Comparison of ENCODE assay signal across 10 cellular contexts in genomic region chr6:34527751-34528670, GRCh38. TPM values are rescaled to one million over a fixed set of nuclear protein-coding genes. Genes with fewer than 3 reads are reported as not detected.
DNase-seq lines count a peak whose midpoint lies in the region; ATAC-seq and TF ChIP-seq lines count a peak whose summit lies in the region.
"Had no signal": no experiment of that assay in that cellular context is flagged by ENCODE, and none has a peak within 500 bp of the region (broad histone marks: within the 10 kb centered on the region; RNA-seq: fewer than 3 reads in every experiment).

No MANE protein-coding gene starts in this region.

- in situ Hi-C loops in mammary epithelial cell (cut with MboI; ENCODE audit: low sequenced_read_pairs in 2 of 2): loop anchor here in 1 of 2 donors (5.0 kb wide), 1 partner anchor 79 kb away; no protein-coding TSS in a partner anchor

- no peak for ATAC-seq in HG02610 (IDR thresholded peaks at IDR 0.05; ENCODE audit: unreplicated experiment)

- DNase-seq in mammary epithelial cell (no peak), breast epithelium (ENCODE audit: low spot score in 2 of 2) (no peak), NCI-H748 (lab: John Stamatoyannopoulos, UW; ENCODE audit: unreplicated experiment) (peak; percentile 26), hepatocyte (ENCODE audit: low spot score) (no peak), spleen (peak; percentile 54), NAMALWA (ENCODE audit: low spot score) (no peak)
- DNase-seq in activated CD4-positive, alpha-beta memory T cell treated with anti-CD3 and anti-CD28 coated beads, Interleukin-2, amount 10 ng/mL, durations not matched to agents 7 days and 5 days: no peak

- no peak overlapping the region for H3K4me3 Mint-ChIP-seq in activated CD4-positive, alpha-beta memory T cell treated with anti-CD3 and anti-CD28 coated beads, Interleukin-2, amount 10 ng/mL, durations not matched to agents 7 days and 5 days
- H3K4me3 Mint-ChIP-seq: activated T-cell treated with anti-CD3 and anti-CD28 coated beads, Interleukin-2, amount 50 U/mL, for 24 hours had no signal

- H3K27me3 Mint-ChIP-seq in activated CD4-positive, alpha-beta memory T cell treated with anti-CD3 and anti-CD28 coated beads, Interleukin-2, amount 10 ng/mL, durations not matched to agents 7 days and 5 days: peaks cover 5% of the 10 kb centered on the region
- H3K27me3 Mint-ChIP-seq: activated T-cell treated with anti-CD3 and anti-CD28 coated beads, Interleukin-2, amount 50 U/mL, for 24 hours had no signal

- H2AFZ ChIP-seq in mammary epithelial cell (ENCODE audit: low read depth, low read length) (no peak overlapping the region), hepatocyte (peak overlapping the region; percentile 83)

- BruUV-seq in mammary epithelial cell (replicated peaks; lab: Mats Ljungman, UMichigan): no TSS peak

- H4K20me1 ChIP-seq in mammary epithelial cell (ENCODE audit: insufficient read depth, low read length) (no peaks in the 10 kb centered on the region), hepatocyte (ENCODE audit: insufficient read depth, poor library complexity, severe bottlenecking) (no peaks in the 10 kb centered on the region)

- no peaks in the 10 kb centered on the region for H3K27me3 ChIP-seq in mammary epithelial cell (ENCODE audit: insufficient read depth, low read length)
- no peaks in the 10 kb centered on the region for H3K27me3 ChIP-seq in breast epithelium
- H3K27me3 ChIP-seq in hepatocyte: no peaks in the 10 kb centered on the region
- no peaks in the 10 kb centered on the region for H3K27me3 ChIP-seq in spleen (replicated peaks in 1 of 7)
- H3K27me3 ChIP-seq: cardiac muscle cell had no signal

- H3K9me2 ChIP-seq in hepatocyte (replicated peaks; ENCODE audit: insufficient read depth): no peaks in the 10 kb centered on the region

- no peak overlapping the region for H3K27ac Mint-ChIP-seq in activated CD4-positive, alpha-beta memory T cell treated with anti-CD3 and anti-CD28 coated beads, Interleukin-2, amount 10 ng/mL, durations not matched to agents 7 days and 5 days
- H3K27ac Mint-ChIP-seq: activated T-cell treated with anti-CD3 and anti-CD28 coated beads, Interleukin-2, amount 50 U/mL, for 24 hours had no signal

- H3K4me3 ChIP-seq in mammary epithelial cell (replicated peaks in 1 of 3; ENCODE audit: insufficient read depth in 1 of 3, low read depth in 2 of 3, low read length in 3 of 3) (no peak overlapping the region), breast epithelium (no peak overlapping the region), hepatocyte (no peak overlapping the region), spleen (peak overlapping the region in 1 of 8 donors; percentile 57)
- H3K4me3 ChIP-seq: cardiac muscle cell had no signal

- peaks cover 10% of the 10 kb centered on the region for H3K4me1 Mint-ChIP-seq in activated CD4-positive, alpha-beta memory T cell treated with anti-CD3 and anti-CD28 coated beads, Interleukin-2, amount 10 ng/mL, durations not matched to agents 7 days and 5 days

- CTCF ChIA-PET in mammary epithelial cell (lab: Charles Lee; ENCODE audit: low non-redundant PET): no interaction called here
- CTCF ChIA-PET in activated CD4-positive, alpha-beta memory T cell treated with anti-CD3 and anti-CD28 coated beads, Interleukin-2, amount 10 ng/mL, durations not matched to agents 7 days and 5 days (lab: Charles Lee): interaction anchor here (0.7 to 4.4 kb wide), 8 partner anchors 8 to 365 kb away, joined by 3 to 32 read pairs (median 4); no protein-coding TSS in a partner anchor

- TF ChIP-seq POLR2A in breast epithelium (IDR thresholded peaks at IDR 0.05) (no peak), spleen (IDR thresholded peaks at IDR 0.05) (no peak)

- TF ChIP-seq CTCF in mammary epithelial cell (conservative IDR thresholded peaks at IDR 0.05 in 1 of 2, IDR thresholded peaks at IDR 0.05 in 1 of 2; ENCODE audit: extremely low read depth in 1 of 2, insufficient read depth in 1 of 2, low read depth in 1 of 2, low read length in 2 of 2) (no peak), breast epithelium (IDR thresholded peaks at IDR 0.05) (no peak), hepatocyte (IDR thresholded peaks at IDR 0.05; ENCODE audit: poor library complexity) (no peak), spleen (IDR thresholded peaks at IDR 0.05 in 8 of 11, conservative IDR thresholded peaks at IDR 0.05 in 3 of 11) (no peak)

- H3K9ac ChIP-seq in mammary epithelial cell (ENCODE audit: insufficient read depth, low read length): no peak overlapping the region

- H3K79me2 ChIP-seq in mammary epithelial cell (ENCODE audit: insufficient read depth, low read length): no peaks in the 10 kb centered on the region
- no peaks in the 10 kb centered on the region for H3K79me2 ChIP-seq in hepatocyte

- H3K36me3 Mint-ChIP-seq in activated CD4-positive, alpha-beta memory T cell treated with anti-CD3 and anti-CD28 coated beads, Interleukin-2, amount 10 ng/mL, durations not matched to agents 7 days and 5 days (ENCODE audit: low read depth): no peaks in the 10 kb centered on the region

- H3K9me3 ChIP-seq in mammary epithelial cell (replicated peaks; ENCODE audit: insufficient read depth, low read length) (no peaks in the 10 kb centered on the region), breast epithelium (no peaks in the 10 kb centered on the region), hepatocyte (ENCODE audit: low read depth) (no peaks in the 10 kb centered on the region), spleen (no peaks in the 10 kb centered on the region)

- peak overlapping the region; percentile 80 for H3K4me2 ChIP-seq in mammary epithelial cell (ENCODE audit: insufficient read depth, low read depth, low read length)
- H3K4me2 ChIP-seq in hepatocyte: peak overlapping the region; percentile 93

- intact Hi-C loops in mammary epithelial cell (cut with micrococcal nuclease): loop anchor here (1.0 to 5.0 kb wide), 3 partner anchors 67 to 459 kb away; no protein-coding TSS in a partner anchor
- intact Hi-C loops in breast epithelium (cut with DNase I; ENCODE audit: low total_unique reads): no loop called here
- intact Hi-C loops in spleen (cut with DNase I; ENCODE audit: low total_unique reads): loop anchor here (10.0 kb wide), 1 partner anchor 77 kb away; no protein-coding TSS in a partner anchor

- dilution Hi-C loops in mammary epithelial cell (cut with HindIII; ENCODE audit: low sequenced_read_pairs): no loop called here

- no peaks in the 10 kb centered on the region for H3K9me3 Mint-ChIP-seq in activated CD4-positive, alpha-beta memory T cell treated with anti-CD3 and anti-CD28 coated beads, Interleukin-2, amount 10 ng/mL, durations not matched to agents 7 days and 5 days
- H3K9me3 Mint-ChIP-seq: activated T-cell treated with anti-CD3 and anti-CD28 coated beads, Interleukin-2, amount 50 U/mL, for 24 hours had no signal

- H3K27ac ChIP-seq in mammary epithelial cell (ENCODE audit: insufficient read depth, low read depth, low read length): no peak overlapping the region
- H3K27ac ChIP-seq in breast epithelium: no peak overlapping the region
- H3K27ac ChIP-seq in hepatocyte: no peak overlapping the region
- H3K27ac ChIP-seq in spleen: peak overlapping the region in 1 of 8 donors; percentile 51
- H3K27ac ChIP-seq: cardiac muscle cell had no signal

- POLR2A ChIA-PET in activated CD4-positive, alpha-beta memory T cell treated with anti-CD3 and anti-CD28 coated beads, Interleukin-2, amount 10 ng/mL, durations not matched to agents 7 days and 5 days (lab: Charles Lee): interaction anchor here (1.1 to 2.0 kb wide), 2 partner anchors 129 to 360 kb away, joined by 3 to 6 read pairs; partner anchors contain the start of gene TAF11

- H3K4me1 ChIP-seq in mammary epithelial cell (ENCODE audit: insufficient read depth, low read length): peaks cover 9% of the 10 kb centered on the region
- H3K4me1 ChIP-seq in breast epithelium: peaks cover 0 to 5% of the 10 kb centered on the region in 2 donors
- peaks cover 12% of the 10 kb centered on the region for H3K4me1 ChIP-seq in hepatocyte (ENCODE audit: insufficient read depth)
- H3K4me1 ChIP-seq in spleen: peaks cover 6 to 18% (median 13%) of the 10 kb centered on the region in 6 donors

- 80% methylated on average over 11 of the region's 12 CpGs for WGBS in mammary epithelial cell (ENCODE audit: low coverage, missing lambda C conversion rate)
- 84% methylated on average over 12 of the region's 12 CpGs for WGBS in hepatocyte (ENCODE audit: low lambda C conversion rate, missing lambda C conversion rate)
- 90 to 92% (median 91%) methylated on average over 12 of the region's 12 CpGs for WGBS in spleen, 5 donors

- H3K36me3 ChIP-seq in mammary epithelial cell (ENCODE audit: insufficient read depth, low read length) (no peaks in the 10 kb centered on the region), breast epithelium (no peaks in the 10 kb centered on the region), hepatocyte (replicated peaks; ENCODE audit: insufficient read depth, low read depth) (no peaks in the 10 kb centered on the region), spleen (no peaks in the 10 kb centered on the region)
- H3K36me3 ChIP-seq: cardiac muscle cell had no signal

RNA-seq across cellular contexts. Expression of gene SPDEF, which starts 28.1 kb away (rescaled TPM):
- under 1 TPM in 1 of 2 donors, not detected in 1; 0.16 TPM for total RNA-seq in mammary epithelial cell
- not detected for polyA plus RNA-seq in mammary epithelial cell
- not detected for polyA minus RNA-seq in mammary epithelial cell
- 100 to 1,000 TPM in 1 of 3 donors, 10 to 100 TPM in 1, under 1 TPM in 1; 0.48 to 123 (median 89.0) TPM for total RNA-seq in breast epithelium
- 0.48 and 1.5 TPM in 2 replicates for total RNA-seq in hepatocyte
- polyA plus RNA-seq in hepatocyte: 0.34 and 0.80 TPM in 2 replicates
- under 1 TPM in 1 of 7 donors, not detected in 6; 0.32 TPM for total RNA-seq in spleen
- polyA plus RNA-seq in spleen: under 1 TPM in 2 of 3 donors, not detected in 1; 0.03 to 0.13 TPM
- total RNA-seq in activated CD4-positive, alpha-beta memory T cell treated with anti-CD3 and anti-CD28 coated beads, Interleukin-2, amount 10 ng/mL, durations not matched to agents 7 days and 5 days: not detected
- polyA plus RNA-seq: cardiac muscle cell had no signal

Comparison
In these comparisons a context has a peak if more than half of its experiments do, and no peak if none do; other contexts are left out.
1. DNase-seq: peak in NCI-H748 (single experiment) and spleen (single experiment); none in mammary epithelial cell (single experiment), breast epithelium (0 of 2), hepatocyte (single experiment), activated CD4-positive, alpha-beta memory T cell treated with anti-CD3 and anti-CD28 coated beads, Interleukin-2, amount 10 ng/mL, durations not matched to agents 7 days and 5 days (single experiment) and NAMALWA (single experiment).